ENCODE assay signal across 21 cellular contexts in the genomic region with DNA sequence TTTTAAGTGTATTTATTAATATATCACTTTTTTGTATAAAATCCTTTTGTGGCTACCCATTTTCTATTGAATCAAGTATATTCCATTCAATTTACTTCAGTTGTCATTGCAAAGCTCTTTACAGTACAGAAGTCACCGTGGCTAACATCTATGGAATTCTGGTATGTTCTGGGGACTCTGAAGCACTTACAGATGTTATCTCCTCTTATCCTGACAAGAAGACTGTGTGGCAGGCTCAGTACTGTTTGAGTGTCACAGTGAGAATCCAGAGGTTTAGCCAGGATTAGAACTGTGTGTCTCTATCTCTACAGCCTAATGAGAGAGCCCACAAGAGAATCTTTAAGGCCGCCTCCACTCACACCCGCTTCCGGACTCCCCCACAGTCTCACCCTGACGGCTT.
"Had no signal": no experiment of that assay in that cellular context is flagged by ENCODE, and none has a peak within 500 bp of the region (broad histone marks: within the 10 kb centered on the region; RNA-seq: fewer than 3 reads in every experiment).

No MANE protein-coding gene starts in this region.

- H3K9me3 Mint-ChIP-seq: stimulated activated naive CD8-positive, alpha-beta T cell treated with anti-CD3 and anti-CD28 coated beads, Interleukin-15, Interleukin-2, amounts not matched to agents 100 ng/mL and 50 ng/mL, for 24 hours had no signal

- H3K27me3 Mint-ChIP-seq: progenitor cell of endocrine pancreas had no signal

- ATAC-seq: effector memory CD8-positive, alpha-beta T cell; gastroesophageal sphincter; left lung; naive thymus-derived CD4-positive, alpha-beta T cell; stimulated activated memory B cell treated with anti-CD40 and anti-IgM and Interleukin-4, amounts not matched to agents 10 μg/mL and 1 μg/mL and 100 μg/mL, for 72 hours; upper lobe of right lung had no signal

- H3K4me1 ChIP-seq: esophagus muscularis mucosa, gastroesophageal sphincter, left lung, tibial artery, upper lobe of right lung, vagina had no signal

- H3K27ac ChIP-seq: epithelial cell of prostate, esophagus muscularis mucosa, gastroesophageal sphincter, left lung, ovary, tibial artery, upper lobe of right lung, vagina had no signal

- DNase-seq: effector memory CD8-positive, alpha-beta T cell; foreskin fibroblast; glutamatergic neuron; left lung; mesenchymal stem cell; naive thymus-derived CD4-positive, alpha-beta T cell; ovary; right cardiac atrium; small intestine; stimulated activated CD4-positive, alpha-beta T cell treated with anti-CD3 and anti-CD28 coated beads, Interleukin-4, amount 100 ng/mL, for 1 hour; tibial artery; upper lobe of right lung had no signal

- H3K36me3 Mint-ChIP-seq: stimulated activated memory B cell treated with anti-CD40 and anti-IgM and Interleukin-4, amounts not matched to agents 10 μg/mL and 1 μg/mL and 100 μg/mL, for 72 hours had no signal

- H3K4me3 Mint-ChIP-seq: dendritic cell treated with granulocyte-macrophage colony-stimulating factor and Interleukin-4, amounts not matched to agents 40 ng/mL and 50 ng/mL, for 4 days; effector memory CD8-positive, alpha-beta T cell; naive thymus-derived CD4-positive, alpha-beta T cell; stimulated activated memory B cell treated with anti-CD40 and anti-IgM and Interleukin-4, amounts not matched to agents 10 μg/mL and 1 μg/mL and 100 μg/mL, for 72 hours; stimulated activated naive CD8-positive, alpha-beta T cell treated with anti-CD3 and anti-CD28 coated beads, Interleukin-15, Interleukin-2, amounts not matched to agents 100 ng/mL and 50 ng/mL, for 24 hours had no signal

- H3K27ac Mint-ChIP-seq: dendritic cell treated with granulocyte-macrophage colony-stimulating factor and Interleukin-4, amounts not matched to agents 40 ng/mL and 50 ng/mL, for 4 days; effector memory CD8-positive, alpha-beta T cell; naive thymus-derived CD4-positive, alpha-beta T cell; progenitor cell of endocrine pancreas; stimulated activated memory B cell treated with anti-CD40 and anti-IgM and Interleukin-4, amounts not matched to agents 10 μg/mL and 1 μg/mL and 100 μg/mL, for 72 hours; stimulated activated naive CD8-positive, alpha-beta T cell treated with anti-CD3 and anti-CD28 coated beads, Interleukin-15, Interleukin-2, amounts not matched to agents 100 ng/mL and 50 ng/mL, for 24 hours had no signal

- H3K9me3 ChIP-seq: ovary, upper lobe of right lung, vagina had no signal

- H3K4me3 ChIP-seq: esophagus muscularis mucosa, gastroesophageal sphincter, left lung, lung, ovary, tibial artery, upper lobe of right lung, vagina had no signal

- H3K27me3 ChIP-seq: esophagus muscularis mucosa, gastroesophageal sphincter, left lung, ovary, tibial artery, upper lobe of right lung, vagina had no signal

- H3K36me3 ChIP-seq: esophagus muscularis mucosa, gastroesophageal sphincter, left lung, ovary, tibial artery, upper lobe of right lung, vagina had no signal
